ENCODE assay signal across 30 cellular contexts in genomic region chr5:60674670-60675069, GRCh38. TPM values are rescaled to one million over a fixed set of nuclear protein-coding genes. Genes with fewer than 3 reads are reported as not detected.
DNase-seq lines count a peak whose midpoint lies in the region; ATAC-seq and TF ChIP-seq lines count a peak whose summit lies in the region.
"Had no signal": no experiment of that assay in that cellular context is flagged by ENCODE, and none has a peak within 500 bp of the region (broad histone marks: within the 10 kb centered on the region; RNA-seq: fewer than 3 reads in every experiment).

No MANE protein-coding gene starts in this region.

- H3K9me3 Mint-ChIP-seq in stimulated activated naive CD8-positive, alpha-beta T cell treated with anti-CD3 and anti-CD28 coated beads, Interleukin-15, amount 100 ng/mL, for 72 hours = no peaks in the 10 kb centered on the region
- H3K9me3 Mint-ChIP-seq: activated naive CD8-positive, alpha-beta T cell treated with anti-CD3 and anti-CD28 coated beads for 36 hours; activated T-cell treated with anti-CD3 and anti-CD28 coated beads, Interleukin-2, amount 50 U/mL, for 4 hours; CD14-positive monocyte; GM23338; T-helper 1 cell treated with Interleukin-12 subunit alpha and Interleukin-12 subunit beta and Interleukin-4 antibody, amounts not matched to agents 30 μg/mL and 1 μg/mL, for 36 hours had no signal

- H3K9ac ChIP-seq in fibroblast of lung (ENCODE audit: insufficient read depth, low read length) (no peak overlapping the region), PC-3 (ENCODE audit: low read length) (no peak overlapping the region)

- H3K4me2 ChIP-seq in fibroblast of lung (ENCODE audit: extremely low read depth, insufficient read depth, low read length) (no peak overlapping the region), osteoblast (ENCODE audit: insufficient read depth, low read length) (no peak overlapping the region), PC-3 (ENCODE audit: low read length) (no peak overlapping the region)
- H3K4me2 ChIP-seq: GM23338 had no signal

- no peak for DNase-seq in stimulated activated naive CD8-positive, alpha-beta T cell treated with anti-CD3 and anti-CD28 coated beads, Interleukin-15, amount 100 ng/mL, for 72 hours
- no peak for DNase-seq in stimulated activated naive CD8-positive, alpha-beta T cell treated with anti-CD3 and anti-CD28 coated beads, Interleukin-15, Interleukin-2, amounts not matched to agents 100 U/mL and 50 U/mL, for 24 hours
- DNase-seq in fibroblast of lung (ENCODE audit: low read depth in 2 of 2) (peak in 1 of 2 donors; percentile 28), osteoblast (ENCODE audit: insufficient read length, low spot score, missing footprints) (no peak), DMS 273 (lab: John Stamatoyannopoulos, UW; ENCODE audit: unreplicated experiment) (no peak), PC-3 (no peak), HuH-7.5 (ENCODE audit: low spot score) (no peak)
- DNase-seq: activated CD4-positive, alpha-beta T cell treated with anti-CD3 and anti-CD28 coated beads, Interleukin-2, amount 50 U/mL, for 4 hours; activated CD8-positive, alpha-beta memory T cell treated with anti-CD3 and anti-CD28 coated beads, Interleukin-2, amount 10 ng/mL, durations not matched to agents 7 days and 5 days; activated gamma-delta T cell; activated naive CD8-positive, alpha-beta T cell treated with anti-CD3 and anti-CD28 coated beads for 36 hours; activated T-cell treated with anti-CD3 and anti-CD28 coated beads, Interleukin-2, amount 50 U/mL, for 4 hours; anterior cingulate cortex; colonic mucosa; DND-41; KG1; MM.1S; NCI-H2029 treated with DMSO at 0.1 percent for 48 hours; NCI-H524 treated with DMSO at 0.1 percent for 48 hours; OCI-M1; stimulated activated naive CD4-positive, alpha-beta T cell treated with Interleukin-2 at 50 U/mL for 16 hours; testis had no signal

- no peaks in the 10 kb centered on the region for H3K27me3 ChIP-seq in fibroblast of lung (ENCODE audit: control insufficient read depth, insufficient read depth, low read length)
- no peaks in the 10 kb centered on the region for H3K27me3 ChIP-seq in osteoblast (ENCODE audit: insufficient read depth, low read length)
- no peaks in the 10 kb centered on the region for H3K27me3 ChIP-seq in PC-3 (ENCODE audit: low read length)
- H3K27me3 ChIP-seq: cardiac muscle cell, colonic mucosa, testis had no signal

- H2AFZ ChIP-seq in fibroblast of lung (ENCODE audit: low read length) (peak overlapping the region; percentile 73), osteoblast (ENCODE audit: low read length) (peak overlapping the region; percentile 87), PC-3 (ENCODE audit: low read length) (no peak overlapping the region)
- H2AFZ ChIP-seq: GM23338 had no signal

- intact Hi-C loops in PC-3 (cut with micrococcal nuclease) = no loop called here

- no peak for TF ChIP-seq CTCF in fibroblast of lung (conservative IDR thresholded peaks at IDR 0.05 in 1 of 2, IDR thresholded peaks at IDR 0.05 in 1 of 2; ENCODE audit: low read depth in 1 of 2, low read length in 2 of 2)
- TF ChIP-seq CTCF in osteoblast (IDR thresholded peaks at IDR 0.05; ENCODE audit: extremely low read depth, low read depth, low read length) = no peak
- no peak for TF ChIP-seq CTCF in PC-3 (conservative IDR thresholded peaks at IDR 0.05; ENCODE audit: low read depth, low read length)

- H3K27ac ChIP-seq in fibroblast of lung (ENCODE audit: insufficient read depth, low read length) = no peak overlapping the region
- H3K27ac ChIP-seq in osteoblast (ENCODE audit: low read depth, low read length) = no peak overlapping the region
- H3K27ac ChIP-seq in PC-3 (ENCODE audit: low read length) = no peak overlapping the region
- H3K27ac ChIP-seq: cardiac muscle cell, skin epidermis, testis had no signal

- CTCF ChIA-PET in PC-3 (lab: Charles Lee) = no interaction called here

- H3K27ac Mint-ChIP-seq in stimulated activated naive CD8-positive, alpha-beta T cell treated with anti-CD3 and anti-CD28 coated beads, Interleukin-15, amount 100 ng/mL, for 72 hours = no peak overlapping the region
- H3K27ac Mint-ChIP-seq: activated CD8-positive, alpha-beta memory T cell treated with anti-CD3 and anti-CD28 coated beads, Interleukin-2, amount 10 ng/mL, durations not matched to agents 7 days and 5 days; activated naive CD8-positive, alpha-beta T cell treated with anti-CD3 and anti-CD28 coated beads for 36 hours; GM23338; T-helper 1 cell treated with Interleukin-12 subunit alpha and Interleukin-12 subunit beta and Interleukin-4 antibody, amounts not matched to agents 30 μg/mL and 1 μg/mL, for 36 hours had no signal

- peak; percentile 39 for ATAC-seq in stimulated activated naive CD8-positive, alpha-beta T cell treated with anti-CD3 and anti-CD28 coated beads, Interleukin-15, amount 100 ng/mL, for 72 hours
- ATAC-seq in stimulated activated naive CD8-positive, alpha-beta T cell treated with anti-CD3 and anti-CD28 coated beads, Interleukin-15, Interleukin-2, amounts not matched to agents 100 U/mL and 50 U/mL, for 24 hours = no peak
- ATAC-seq in PC-3 (no peak), HG02678 (IDR thresholded peaks at IDR 0.05; ENCODE audit: unreplicated experiment) (no peak)
- ATAC-seq: activated CD4-positive, CD25-positive, alpha-beta regulatory T cell treated with anti-CD3 and anti-CD28 coated beads, Interleukin-2, amount 50 U/mL, for 24 hours; activated CD8-positive, alpha-beta memory T cell treated with anti-CD3 and anti-CD28 coated beads, Interleukin-2, amount 10 ng/mL, durations not matched to agents 7 days and 5 days; activated T-cell treated with anti-CD3 and anti-CD28 coated beads, Interleukin-2, amount 50 U/mL, for 4 hours; GM23338; SK-N-SH treated with all-trans-retinoic acid at 6 μM for 48 hours had no signal

- no peaks in the 10 kb centered on the region for H3K36me3 ChIP-seq in fibroblast of lung (ENCODE audit: control insufficient read depth, insufficient read depth, low read length)
- no peaks in the 10 kb centered on the region for H3K36me3 ChIP-seq in osteoblast (ENCODE audit: insufficient read depth, low read length)
- no peaks in the 10 kb centered on the region for H3K36me3 ChIP-seq in PC-3 (ENCODE audit: low read depth, low read length)
- H3K36me3 ChIP-seq: cardiac muscle cell, colonic mucosa had no signal

- no peaks in the 10 kb centered on the region for H3K4me1 Mint-ChIP-seq in stimulated activated naive CD8-positive, alpha-beta T cell treated with anti-CD3 and anti-CD28 coated beads, Interleukin-15, amount 100 ng/mL, for 72 hours

- no peak overlapping the region for H3K4me3 Mint-ChIP-seq in stimulated activated naive CD8-positive, alpha-beta T cell treated with anti-CD3 and anti-CD28 coated beads, Interleukin-15, amount 100 ng/mL, for 72 hours
- H3K4me3 Mint-ChIP-seq: activated CD8-positive, alpha-beta memory T cell treated with anti-CD3 and anti-CD28 coated beads, Interleukin-2, amount 10 ng/mL, durations not matched to agents 7 days and 5 days; activated naive CD8-positive, alpha-beta T cell treated with anti-CD3 and anti-CD28 coated beads for 36 hours; activated T-cell treated with anti-CD3 and anti-CD28 coated beads, Interleukin-2, amount 50 U/mL, for 4 hours; CD14-positive monocyte; GM23338; T-helper 1 cell treated with Interleukin-12 subunit alpha and Interleukin-12 subunit beta and Interleukin-4 antibody, amounts not matched to agents 30 μg/mL and 1 μg/mL, for 36 hours had no signal

- H3K4me1 ChIP-seq in fibroblast of lung (ENCODE audit: control insufficient read depth, extremely low read depth, insufficient read depth, low read length) = no peaks in the 10 kb centered on the region
- H3K4me1 ChIP-seq in osteoblast (ENCODE audit: insufficient read depth, low read length) = no peaks in the 10 kb centered on the region
- peaks cover 22% of the 10 kb centered on the region for H3K4me1 ChIP-seq in PC-3 (ENCODE audit: insufficient read depth, low read length)
- H3K4me1 ChIP-seq: testis had no signal

- no peak overlapping the region for H3K4me3 ChIP-seq in fibroblast of lung (replicated peaks in 1 of 4; ENCODE audit: control extremely low read depth in 1 of 4, insufficient read depth in 1 of 4, low read depth in 3 of 4, low read length in 4 of 4)
- no peak overlapping the region for H3K4me3 ChIP-seq in osteoblast (ENCODE audit: insufficient read depth, low read length)
- no peak overlapping the region for H3K4me3 ChIP-seq in PC-3 (ENCODE audit: low read length)
- H3K4me3 ChIP-seq: cardiac muscle cell, colonic mucosa, GM23338, skin epidermis, testis had no signal

- H4K20me1 ChIP-seq in fibroblast of lung (ENCODE audit: control insufficient read depth, extremely low read depth, insufficient read depth, low read length) (no peaks in the 10 kb centered on the region), osteoblast (ENCODE audit: insufficient read depth, low read length) (no peaks in the 10 kb centered on the region), PC-3 (ENCODE audit: low read length) (0 out of 2 replicates have a peak, but pooled peaks cover 4% of the 10 kb centered on the region)

- H3K9me3 ChIP-seq in fibroblast of lung (ENCODE audit: control insufficient read depth, insufficient read depth, low read depth, low read length) (no peaks in the 10 kb centered on the region), osteoblast (ENCODE audit: low read depth, low read length) (no peaks in the 10 kb centered on the region), PC-3 (ENCODE audit: low read length) (no peaks in the 10 kb centered on the region)
- H3K9me3 ChIP-seq: colonic mucosa, testis had no signal

- no peaks in the 10 kb centered on the region for H3K27me3 Mint-ChIP-seq in stimulated activated naive CD8-positive, alpha-beta T cell treated with anti-CD3 and anti-CD28 coated beads, Interleukin-15, amount 100 ng/mL, for 72 hours
- H3K27me3 Mint-ChIP-seq: activated CD8-positive, alpha-beta memory T cell treated with anti-CD3 and anti-CD28 coated beads, Interleukin-2, amount 10 ng/mL, durations not matched to agents 7 days and 5 days had no signal

- BruUV-seq in PC-3 (replicated peaks; lab: Mats Ljungman, UMichigan) = no TSS peak

- H3F3A ChIP-seq in PC-3 (ENCODE audit: low read length, unreplicated experiment) = peaks cover 8% of the 10 kb centered on the region

- H3K79me2 ChIP-seq in fibroblast of lung (ENCODE audit: control insufficient read depth, insufficient read depth, low read length) = no peaks in the 10 kb centered on the region
- H3K79me2 ChIP-seq in osteoblast (ENCODE audit: insufficient read depth, low read length) = peaks cover 8% of the 10 kb centered on the region
- peaks cover 54% of the 10 kb centered on the region for H3K79me2 ChIP-seq in PC-3 (ENCODE audit: low read length)

- POLR2A ChIA-PET in PC-3 (lab: Charles Lee; ENCODE audit: unreplicated experiment) = no interaction called here

- no peaks in the 10 kb centered on the region for H3K9me2 ChIP-seq in PC-3 (replicated peaks; ENCODE audit: low read length)

RNA-seq across cellular contexts. Expression of gene DEPDC1B, which starts 25.3 kb away (rescaled TPM):
- total RNA-seq in fibroblast of lung = 2.1 and 2.5 TPM in 2 replicates
- polyA plus RNA-seq in fibroblast of lung = 3.2 and 8.8 TPM in 2 replicates
- 1.4 and 5.4 TPM in 2 replicates for polyA plus RNA-seq in fibroblast of lung (2012)
- 4.4 TPM in 1 of 2 replicates, not detected in the other for polyA minus RNA-seq in fibroblast of lung (ENCODE audit: low replicate concordance)
- total RNA-seq in osteoblast = 1.4 and 1.8 TPM in 2 replicates
- total RNA-seq in PC-3 (2014; rRNA removed) = 22.7 and 23.8 TPM in 2 replicates
